ENCODE assay signal across 1 cellular context in genomic region chr16:21526923-21527807, GRCh38.
TF ChIP-seq lines count a peak whose summit lies in the region.

No MANE protein-coding gene starts in this region.

TF ChIP-seq in HepG2, 621 proteins besides CTCF, POLR2A, EP300 and RAD21 (continued from another document and continues in another):
- TF ChIP-seq DMTF1 (CRISPR knock-in tag; IDR thresholded peaks at IDR 0.05) (peak; percentile 54; the same call in 1 of the 2 replicates), ZBTB42 (CRISPR knock-in tag; IDR thresholded peaks at IDR 0.05) (no peak), ZNF253 (CRISPR knock-in tag; IDR thresholded peaks at IDR 0.05; ENCODE audit: borderline replicate concordance) (no peak; the same call in 1 of the 2 replicates), ZNF567 (CRISPR knock-in tag; IDR thresholded peaks at IDR 0.05; ENCODE audit: borderline replicate concordance) (peak; percentile 74; the same call in 1 of the 2 replicates), MZF1 (CRISPR knock-in tag; IDR thresholded peaks at IDR 0.05; ENCODE audit: borderline replicate concordance) (0 out of 2 replicates have a peak, but pooled peaks have one; percentile 70), ARHGAP35 (CRISPR knock-in tag; IDR thresholded peaks at IDR 0.05; ENCODE audit: borderline replicate concordance) (no peak; the same call in 1 of the 2 replicates), ZNF496 (CRISPR knock-in tag; IDR thresholded peaks at IDR 0.05; ENCODE audit: insufficient replicate concordance) (no peak), ZNF558 (CRISPR knock-in tag; IDR thresholded peaks at IDR 0.05; ENCODE audit: borderline replicate concordance) (no peak), POLR2AphosphoS5 (IDR thresholded peaks at IDR 0.05; ENCODE audit: low read depth, low read length) (no peak), TOPORS (CRISPR knock-in tag; IDR thresholded peaks at IDR 0.05) (no peak), FOXO1 (CRISPR knock-in tag; IDR thresholded peaks at IDR 0.05) (no peak), ADNP (CRISPR knock-in tag; IDR thresholded peaks at IDR 0.05) (no peak), CENPBD1 (CRISPR knock-in tag; IDR thresholded peaks at IDR 0.05; ENCODE audit: borderline replicate concordance, low read depth) (no peak), ZNF451 (CRISPR knock-in tag; IDR thresholded peaks at IDR 0.05) (no peak), POLR2AphosphoS2 (IDR thresholded peaks at IDR 0.05; ENCODE audit: low read depth, low read length) (no peak), SRY (CRISPR knock-in tag; IDR thresholded peaks at IDR 0.05) (peak; percentile 7; the same call in 1 of the 2 replicates), PHF5A (CRISPR knock-in tag; IDR thresholded peaks at IDR 0.05; ENCODE audit: low read depth, unreplicated experiment) (no peak), ZNF792 (CRISPR knock-in tag; IDR thresholded peaks at IDR 0.05) (no peak), ZNF839 (CRISPR knock-in tag; IDR thresholded peaks at IDR 0.05; ENCODE audit: borderline replicate concordance) (no peak), ZGPAT (CRISPR knock-in tag; IDR thresholded peaks at IDR 0.05) (peak; percentile 52; the same call in 1 of the 2 replicates), STAG1 (CRISPR knock-in tag; IDR thresholded peaks at IDR 0.05) (peak; percentile 3; the same call in 1 of the 2 replicates), MLLT10 (CRISPR knock-in tag; IDR thresholded peaks at IDR 0.05) (no peak), PHF8 (CRISPR knock-in tag; IDR thresholded peaks at IDR 0.05) (no peak), RBM22 (optimal IDR thresholded peaks at IDR 0.05; ENCODE audit: low read length) (no peak), TSC22D2 (CRISPR knock-in tag; IDR thresholded peaks at IDR 0.05; ENCODE audit: borderline replicate concordance) (0 out of 2 replicates have a peak, but pooled peaks have one; percentile 28), MXD4 (CRISPR knock-in tag; IDR thresholded peaks at IDR 0.05) (peak; percentile 42; the same call in 1 of the 2 replicates), ZFX (CRISPR knock-in tag; IDR thresholded peaks at IDR 0.05; ENCODE audit: low read depth) (peak; percentile 58), SAFB2 (CRISPR knock-in tag; IDR thresholded peaks at IDR 0.05; ENCODE audit: borderline replicate concordance, low read depth) (no peak), PITX1 (CRISPR knock-in tag; IDR thresholded peaks at IDR 0.05) (peak; percentile 73), ZNF331 (CRISPR knock-in tag; IDR thresholded peaks at IDR 0.05) (peak; percentile 13; the same call in 1 of the 2 replicates), HNRNPH1 (optimal IDR thresholded peaks at IDR 0.05; ENCODE audit: low read depth, low read length) (no peak), AHR (CRISPR knock-in tag; IDR thresholded peaks at IDR 0.05) (peak; percentile 33; the same call in 1 of the 2 replicates), ZBTB3 (CRISPR knock-in tag; IDR thresholded peaks at IDR 0.05; ENCODE audit: borderline replicate concordance, low read depth) (no peak), ZNF10 (CRISPR knock-in tag; IDR thresholded peaks at IDR 0.05; ENCODE audit: borderline replicate concordance, low read depth) (no peak), EHMT2 (IDR thresholded peaks at IDR 0.05; ENCODE audit: borderline replicate concordance, low read depth, low read length) (no peak), ZNF710 (CRISPR knock-in tag; IDR thresholded peaks at IDR 0.05; ENCODE audit: borderline replicate concordance) (peak; percentile 80; the same call in 1 of the 2 replicates), HMG20A (CRISPR knock-in tag; IDR thresholded peaks at IDR 0.05; ENCODE audit: borderline replicate concordance) (0 out of 2 replicates have a peak, but pooled peaks have one; percentile 20), SIN3B (IDR thresholded peaks at IDR 0.05; ENCODE audit: low read length) (no peak), ZZZ3 (CRISPR knock-in tag; IDR thresholded peaks at IDR 0.05; ENCODE audit: borderline replicate concordance) (no peak), SOX6 (IDR thresholded peaks at IDR 0.05) (no peak), SOX6 (CRISPR knock-in tag; IDR thresholded peaks at IDR 0.05) (peak; percentile 79)
- TF ChIP-seq, protein P1, sequence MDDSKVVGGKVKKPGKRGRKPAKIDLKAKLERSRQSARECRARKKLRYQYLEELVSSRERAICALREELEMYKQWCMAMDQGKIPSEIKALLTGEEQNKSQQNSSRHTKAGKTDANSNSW (CRISPR knock-in tag; IDR thresholded peaks at IDR 0.05; ENCODE audit: borderline replicate concordance), result no peak
- TF ChIP-seq, protein P2, sequence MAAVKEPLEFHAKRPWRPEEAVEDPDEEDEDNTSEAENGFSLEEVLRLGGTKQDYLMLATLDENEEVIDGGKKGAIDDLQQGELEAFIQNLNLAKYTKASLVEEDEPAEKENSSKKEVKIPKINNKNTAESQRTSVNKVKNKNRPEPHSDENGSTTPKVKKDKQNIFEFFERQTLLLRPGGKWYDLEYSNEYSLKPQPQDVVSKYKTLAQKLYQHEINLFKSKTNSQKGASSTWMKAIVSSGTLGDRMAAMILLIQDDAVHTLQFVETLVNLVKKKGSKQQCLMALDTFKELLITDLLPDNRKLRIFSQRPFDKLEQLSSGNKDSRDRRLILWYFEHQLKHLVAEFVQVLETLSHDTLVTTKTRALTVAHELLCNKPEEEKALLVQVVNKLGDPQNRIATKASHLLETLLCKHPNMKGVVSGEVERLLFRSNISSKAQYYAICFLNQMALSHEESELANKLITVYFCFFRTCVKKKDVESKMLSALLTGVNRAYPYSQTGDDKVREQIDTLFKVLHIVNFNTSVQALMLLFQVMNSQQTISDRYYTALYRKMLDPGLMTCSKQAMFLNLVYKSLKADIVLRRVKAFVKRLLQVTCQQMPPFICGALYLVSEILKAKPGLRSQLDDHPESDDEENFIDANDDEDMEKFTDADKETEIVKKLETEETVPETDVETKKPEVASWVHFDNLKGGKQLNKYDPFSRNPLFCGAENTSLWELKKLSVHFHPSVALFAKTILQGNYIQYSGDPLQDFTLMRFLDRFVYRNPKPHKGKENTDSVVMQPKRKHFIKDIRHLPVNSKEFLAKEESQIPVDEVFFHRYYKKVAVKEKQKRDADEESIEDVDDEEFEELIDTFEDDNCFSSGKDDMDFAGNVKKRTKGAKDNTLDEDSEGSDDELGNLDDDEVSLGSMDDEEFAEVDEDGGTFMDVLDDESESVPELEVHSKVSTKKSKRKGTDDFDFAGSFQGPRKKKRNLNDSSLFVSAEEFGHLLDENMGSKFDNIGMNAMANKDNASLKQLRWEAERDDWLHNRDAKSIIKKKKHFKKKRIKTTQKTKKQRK (IDR thresholded peaks at IDR 0.05; ENCODE audit: low read length), result no peak
- TF ChIP-seq, protein P3, sequence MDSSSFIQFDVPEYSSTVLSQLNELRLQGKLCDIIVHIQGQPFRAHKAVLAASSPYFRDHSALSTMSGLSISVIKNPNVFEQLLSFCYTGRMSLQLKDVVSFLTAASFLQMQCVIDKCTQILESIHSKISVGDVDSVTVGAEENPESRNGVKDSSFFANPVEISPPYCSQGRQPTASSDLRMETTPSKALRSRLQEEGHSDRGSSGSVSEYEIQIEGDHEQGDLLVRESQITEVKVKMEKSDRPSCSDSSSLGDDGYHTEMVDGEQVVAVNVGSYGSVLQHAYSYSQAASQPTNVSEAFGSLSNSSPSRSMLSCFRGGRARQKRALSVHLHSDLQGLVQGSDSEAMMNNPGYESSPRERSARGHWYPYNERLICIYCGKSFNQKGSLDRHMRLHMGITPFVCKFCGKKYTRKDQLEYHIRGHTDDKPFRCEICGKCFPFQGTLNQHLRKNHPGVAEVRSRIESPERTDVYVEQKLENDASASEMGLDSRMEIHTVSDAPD (CRISPR knock-in tag; IDR thresholded peaks at IDR 0.05), result no peak
- TF ChIP-seq, protein P4, sequence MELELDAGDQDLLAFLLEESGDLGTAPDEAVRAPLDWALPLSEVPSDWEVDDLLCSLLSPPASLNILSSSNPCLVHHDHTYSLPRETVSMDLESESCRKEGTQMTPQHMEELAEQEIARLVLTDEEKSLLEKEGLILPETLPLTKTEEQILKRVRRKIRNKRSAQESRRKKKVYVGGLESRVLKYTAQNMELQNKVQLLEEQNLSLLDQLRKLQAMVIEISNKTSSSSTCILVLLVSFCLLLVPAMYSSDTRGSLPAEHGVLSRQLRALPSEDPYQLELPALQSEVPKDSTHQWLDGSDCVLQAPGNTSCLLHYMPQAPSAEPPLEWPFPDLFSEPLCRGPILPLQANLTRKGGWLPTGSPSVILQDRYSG (CRISPR knock-in tag; IDR thresholded peaks at IDR 0.05), result no peak
- TF ChIP-seq, protein P5, sequence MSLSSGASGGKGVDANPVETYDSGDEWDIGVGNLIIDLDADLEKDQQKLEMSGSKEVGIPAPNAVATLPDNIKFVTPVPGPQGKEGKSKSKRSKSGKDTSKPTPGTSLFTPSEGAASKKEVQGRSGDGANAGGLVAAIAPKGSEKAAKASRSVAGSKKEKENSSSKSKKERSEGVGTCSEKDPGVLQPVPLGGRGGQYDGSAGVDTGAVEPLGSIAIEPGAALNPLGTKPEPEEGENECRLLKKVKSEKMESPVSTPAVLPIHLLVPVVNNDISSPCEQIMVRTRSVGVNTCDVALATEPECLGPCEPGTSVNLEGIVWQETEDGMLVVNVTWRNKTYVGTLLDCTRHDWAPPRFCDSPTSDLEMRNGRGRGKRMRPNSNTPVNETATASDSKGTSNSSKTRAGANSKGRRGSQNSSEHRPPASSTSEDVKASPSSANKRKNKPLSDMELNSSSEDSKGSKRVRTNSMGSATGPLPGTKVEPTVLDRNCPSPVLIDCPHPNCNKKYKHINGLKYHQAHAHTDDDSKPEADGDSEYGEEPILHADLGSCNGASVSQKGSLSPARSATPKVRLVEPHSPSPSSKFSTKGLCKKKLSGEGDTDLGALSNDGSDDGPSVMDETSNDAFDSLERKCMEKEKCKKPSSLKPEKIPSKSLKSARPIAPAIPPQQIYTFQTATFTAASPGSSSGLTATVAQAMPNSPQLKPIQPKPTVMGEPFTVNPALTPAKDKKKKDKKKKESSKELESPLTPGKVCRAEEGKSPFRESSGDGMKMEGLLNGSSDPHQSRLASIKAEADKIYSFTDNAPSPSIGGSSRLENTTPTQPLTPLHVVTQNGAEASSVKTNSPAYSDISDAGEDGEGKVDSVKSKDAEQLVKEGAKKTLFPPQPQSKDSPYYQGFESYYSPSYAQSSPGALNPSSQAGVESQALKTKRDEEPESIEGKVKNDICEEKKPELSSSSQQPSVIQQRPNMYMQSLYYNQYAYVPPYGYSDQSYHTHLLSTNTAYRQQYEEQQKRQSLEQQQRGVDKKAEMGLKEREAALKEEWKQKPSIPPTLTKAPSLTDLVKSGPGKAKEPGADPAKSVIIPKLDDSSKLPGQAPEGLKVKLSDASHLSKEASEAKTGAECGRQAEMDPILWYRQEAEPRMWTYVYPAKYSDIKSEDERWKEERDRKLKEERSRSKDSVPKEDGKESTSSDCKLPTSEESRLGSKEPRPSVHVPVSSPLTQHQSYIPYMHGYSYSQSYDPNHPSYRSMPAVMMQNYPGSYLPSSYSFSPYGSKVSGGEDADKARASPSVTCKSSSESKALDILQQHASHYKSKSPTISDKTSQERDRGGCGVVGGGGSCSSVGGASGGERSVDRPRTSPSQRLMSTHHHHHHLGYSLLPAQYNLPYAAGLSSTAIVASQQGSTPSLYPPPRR (CRISPR knock-in tag; IDR thresholded peaks at IDR 0.05; ENCODE audit: borderline replicate concordance), result no peak; the same call in 1 of the 2 replicates
- TF ChIP-seq, protein P6, sequence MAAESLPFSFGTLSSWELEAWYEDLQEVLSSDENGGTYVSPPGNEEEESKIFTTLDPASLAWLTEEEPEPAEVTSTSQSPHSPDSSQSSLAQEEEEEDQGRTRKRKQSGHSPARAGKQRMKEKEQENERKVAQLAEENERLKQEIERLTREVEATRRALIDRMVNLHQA (CRISPR knock-in tag; IDR thresholded peaks at IDR 0.05), result no peak
- TF ChIP-seq, protein P7, sequence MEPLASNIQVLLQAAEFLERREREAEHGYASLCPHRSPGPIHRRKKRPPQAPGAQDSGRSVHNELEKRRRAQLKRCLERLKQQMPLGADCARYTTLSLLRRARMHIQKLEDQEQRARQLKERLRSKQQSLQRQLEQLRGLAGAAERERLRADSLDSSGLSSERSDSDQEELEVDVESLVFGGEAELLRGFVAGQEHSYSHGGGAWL (CRISPR knock-in tag; IDR thresholded peaks at IDR 0.05), result no peak
